In the genomic region with DNA sequence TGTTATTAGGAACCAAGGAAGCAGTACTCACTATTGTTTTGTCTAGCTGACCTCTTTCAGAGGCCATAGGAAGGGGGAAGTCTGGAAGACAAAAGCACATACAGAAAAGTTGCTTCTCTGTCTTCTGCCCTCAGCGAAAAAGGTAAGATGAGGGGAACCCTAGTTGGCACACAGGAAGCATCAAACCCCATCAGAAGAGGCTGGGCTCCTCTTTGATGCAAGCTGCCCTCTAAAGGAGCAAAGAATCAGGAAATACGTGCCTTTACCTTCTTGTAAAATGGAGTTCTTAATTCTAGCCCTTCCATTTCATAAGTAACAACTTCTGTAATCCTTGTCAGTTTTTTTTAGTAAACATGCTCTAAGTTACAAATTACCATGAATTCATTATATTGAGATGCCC, we compare ENCODE assay signal across 21 cellular contexts. TPM values are rescaled to one million over a fixed set of nuclear protein-coding genes. Genes with fewer than 3 reads are reported as not detected.
"Had no signal": no experiment of that assay in that cellular context is flagged by ENCODE, and none has a peak within 500 bp of the region (broad histone marks: within the 10 kb centered on the region; RNA-seq: fewer than 3 reads in every experiment).

No MANE protein-coding gene starts in this region.

- FAIRE-seq: endometrium, islet of Langerhans, TTC549 had no signal

- ATAC-seq: activated CD8-positive, alpha-beta memory T cell treated with anti-CD3 and anti-CD28 coated beads, Interleukin-2, amount 10 ng/mL, durations not matched to agents 7 days and 5 days; activated T-cell treated with anti-CD3 and anti-CD28 coated beads, Interleukin-2, amount 50 U/mL, for 4 hours; body of pancreas; gastroesophageal sphincter; stimulated activated memory B cell treated with anti-CD40 and anti-IgM and Interleukin-4, amounts not matched to agents 10 μg/mL and 1 μg/mL and 100 μg/mL, for 72 hours had no signal

- H3K79me2 ChIP-seq: parathyroid adenoma had no signal

- H3K4me1 Mint-ChIP-seq: activated B cell treated with CpG ODN at 0.5 μM for 24 hours; stimulated activated memory B cell treated with anti-CD40 and anti-IgM and Interleukin-4, amounts not matched to agents 10 μg/mL and 1 μg/mL and 100 μg/mL, for 72 hours had no signal

- H3K36me3 ChIP-seq: colonic mucosa, gastroesophageal sphincter had no signal

- H3K27ac Mint-ChIP-seq: activated B cell treated with CpG ODN at 0.5 μM for 24 hours; activated CD8-positive, alpha-beta memory T cell treated with anti-CD3 and anti-CD28 coated beads, Interleukin-2, amount 10 ng/mL, durations not matched to agents 7 days and 5 days; stimulated activated memory B cell treated with anti-CD40 and anti-IgM and Interleukin-4, amounts not matched to agents 10 μg/mL and 1 μg/mL and 100 μg/mL, for 72 hours had no signal

- H3K36me3 Mint-ChIP-seq: activated CD8-positive, alpha-beta memory T cell treated with anti-CD3 and anti-CD28 coated beads, Interleukin-2, amount 10 ng/mL, durations not matched to agents 7 days and 5 days had no signal

- H3K9me3 ChIP-seq: body of pancreas, colonic mucosa had no signal

- H3K4me1 ChIP-seq: body of pancreas, colonic mucosa, gastroesophageal sphincter, parathyroid adenoma had no signal

- H3K27ac ChIP-seq: body of pancreas, colonic mucosa, gastroesophageal sphincter, parathyroid adenoma had no signal

- DNase-seq: activated B cell treated with CpG ODN at 0.5 μM for 24 hours; activated CD4-positive, alpha-beta T cell treated with anti-CD3 and anti-CD28 coated beads, Interleukin-2, amount 50 U/mL, for 4 hours; activated CD8-positive, alpha-beta memory T cell treated with anti-CD3 and anti-CD28 coated beads, Interleukin-2, amount 10 ng/mL, durations not matched to agents 7 days and 5 days; activated gamma-delta T cell; activated T-cell treated with anti-CD3 and anti-CD28 coated beads, Interleukin-2, amount 50 U/mL, for 4 hours; amygdala; body of pancreas; caudate nucleus; colonic mucosa; midbrain; stimulated activated CD4-positive, alpha-beta T cell treated with anti-CD3 and anti-CD28 coated beads, Interleukin-12 subunit alpha, Interleukin-12 subunit beta, amount 100 ng/mL, for 4 hours; stimulated activated CD4-positive, alpha-beta T cell treated with anti-CD3 and anti-CD28 coated beads, Interleukin-2, amount 100 ng/mL, for 24 hours had no signal

- H3K4me3 Mint-ChIP-seq: activated B cell treated with CpG ODN at 0.5 μM for 24 hours; activated CD8-positive, alpha-beta memory T cell treated with anti-CD3 and anti-CD28 coated beads, Interleukin-2, amount 10 ng/mL, durations not matched to agents 7 days and 5 days; activated T-cell treated with anti-CD3 and anti-CD28 coated beads, Interleukin-2, amount 50 U/mL, for 4 hours; stimulated activated memory B cell treated with anti-CD40 and anti-IgM and Interleukin-4, amounts not matched to agents 10 μg/mL and 1 μg/mL and 100 μg/mL, for 72 hours had no signal

- H2AFZ ChIP-seq: parathyroid adenoma had no signal

- H3K27me3 ChIP-seq: body of pancreas, colonic mucosa had no signal

- H3K9ac ChIP-seq: parathyroid adenoma had no signal

- H3K4me3 ChIP-seq: body of pancreas, colonic mucosa, gastroesophageal sphincter, lung had no signal

RNA-seq across cellular contexts. Expression of gene SPINK8, which starts 12.5 kb away (rescaled TPM):
- total RNA-seq: activated B cell treated with CpG ODN at 0.5 μM for 24 hours; activated CD8-positive, alpha-beta memory T cell treated with anti-CD3 and anti-CD28 coated beads, Interleukin-2, amount 10 ng/mL, durations not matched to agents 7 days and 5 days; activated T-cell treated with anti-CD3 and anti-CD28 coated beads, Interleukin-2, amount 50 U/mL, for 4 hours; body of pancreas; colonic mucosa; gastroesophageal sphincter; lung; myocyte; T-helper 2 cell treated with Interferon-gamma antibody and Interleukin-4, amounts not matched to agents 100 ng/mL and 5 ng/mL, for 36 hours had no signal
- polyA plus RNA-seq: lung had no signal

RNA-seq across cellular contexts. Expression of gene FBXW12, which starts 51.0 kb away (rescaled TPM):
- total RNA-seq: activated B cell treated with CpG ODN at 0.5 μM for 24 hours; activated CD8-positive, alpha-beta memory T cell treated with anti-CD3 and anti-CD28 coated beads, Interleukin-2, amount 10 ng/mL, durations not matched to agents 7 days and 5 days; activated T-cell treated with anti-CD3 and anti-CD28 coated beads, Interleukin-2, amount 50 U/mL, for 4 hours; colonic mucosa; gastroesophageal sphincter; lung; myocyte; T-helper 2 cell treated with Interferon-gamma antibody and Interleukin-4, amounts not matched to agents 100 ng/mL and 5 ng/mL, for 36 hours had no signal
- polyA plus RNA-seq: lung had no signal
